13 cellular contexts compared by ENCODE assay signal in genomic region chr2:241611062-241611461, GRCh38. TPM values are rescaled to one million over a fixed set of nuclear protein-coding genes. Genes with fewer than 3 reads are reported as not detected.
DNase-seq lines count a peak whose midpoint lies in the region; ATAC-seq and TF ChIP-seq lines count a peak whose summit lies in the region.
"Had no signal": no experiment of that assay in that cellular context is flagged by ENCODE, and none has a peak within 500 bp of the region (broad histone marks: within the 10 kb centered on the region; RNA-seq: fewer than 3 reads in every experiment).

No MANE protein-coding gene starts in this region.

- TF ChIP-seq POLR2A in suprapubic skin (IDR thresholded peaks at IDR 0.05): no peak

- DNase-seq in CD4-positive, alpha-beta memory T cell: no peak
- DNase-seq in endothelial cell (ENCODE audit: low spot score): no peak
- DNase-seq in osteocyte (ENCODE audit: extremely low spot score, unreplicated experiment): no peak
- DNase-seq in suprapubic skin (ENCODE audit: low spot score in 2 of 2): no peak
- DNase-seq: activated gamma-delta T cell, COR-L47, heart right ventricle, NCI-H146 had no signal

- H3K9me3 ChIP-seq in CD4-positive, alpha-beta memory T cell (ENCODE audit: control insufficient read depth in 1 of 2, low read length in 2 of 2): no peaks in the 10 kb centered on the region
- H3K9me3 ChIP-seq in OCI-LY3 (ENCODE audit: insufficient read depth, low read length) (no peaks in the 10 kb centered on the region), suprapubic skin (no peaks in the 10 kb centered on the region)
- H3K9me3 ChIP-seq: heart right ventricle had no signal

- no peak for ATAC-seq in GM21723 (IDR thresholded peaks at IDR 0.05; ENCODE audit: unreplicated experiment)
- no peak for ATAC-seq in HG02870 (IDR thresholded peaks at IDR 0.05; ENCODE audit: unreplicated experiment)
- ATAC-seq in GM18498 (IDR thresholded peaks at IDR 0.05; ENCODE audit: unreplicated experiment): no peak

- 0 out of 2 replicates have a peak overlapping the region, but pooled peaks have one; percentile 66 for H3K9ac ChIP-seq in OCI-LY3 (ENCODE audit: low read length)

- no peak overlapping the region for H3K27ac ChIP-seq in CD4-positive, alpha-beta memory T cell (ENCODE audit: low read depth, low read length)
- H3K27ac ChIP-seq in OCI-LY3 (ENCODE audit: low read length) (no peak overlapping the region), suprapubic skin (no peak overlapping the region)

- no peaks in the 10 kb centered on the region for H3K36me3 ChIP-seq in CD4-positive, alpha-beta memory T cell (ENCODE audit: insufficient read depth, low read length)
- H3K36me3 ChIP-seq in OCI-LY3 (replicated peaks; ENCODE audit: low read depth, low read length): no peaks in the 10 kb centered on the region
- H3K36me3 ChIP-seq in suprapubic skin: peaks cover 16% of the 10 kb centered on the region

- H3K4me1 Mint-ChIP-seq in CD4-positive, alpha-beta memory T cell: peaks cover 15 to 27% (median 21%) of the 10 kb centered on the region in 4 donors
- peaks cover 7% of the 10 kb centered on the region for H3K4me1 Mint-ChIP-seq in endothelial cell (ENCODE audit: unreplicated experiment)
- H3K4me1 Mint-ChIP-seq in osteocyte (ENCODE audit: unreplicated experiment): peaks cover 11% of the 10 kb centered on the region

- CTCF ChIA-PET in CD4-positive, alpha-beta memory T cell (lab: Charles Lee; ENCODE audit: partially characterized antibody): interaction anchor here (0.8 to 1.5 kb wide), 2 partner anchors 14 to 759 kb away, joined by 3 to 5 read pairs; no protein-coding TSS in a partner anchor

- no peak overlapping the region for H2AFZ ChIP-seq in OCI-LY3 (ENCODE audit: low read depth, low read length)

- H3K4me1 ChIP-seq in CD4-positive, alpha-beta memory T cell (ENCODE audit: insufficient read depth, low read length): peaks cover 21% of the 10 kb centered on the region
- H3K4me1 ChIP-seq in OCI-LY3 (ENCODE audit: low read length) (peaks cover 6% of the 10 kb centered on the region; the same call in 1 of the 2 replicates), suprapubic skin (peaks cover 23% of the 10 kb centered on the region)

- intact Hi-C loops in CD4-positive, alpha-beta memory T cell (cut with micrococcal nuclease): loop anchor here (2.0 kb wide), 1 partner anchor 102 kb away; the partner anchor contains the start of gene STK25

- H4K20me1 ChIP-seq in OCI-LY3 (ENCODE audit: insufficient read depth, low read length): no peaks in the 10 kb centered on the region

- peaks cover 7 to 8% of the 10 kb centered on the region in 2 donors for H3K36me3 Mint-ChIP-seq in CD4-positive, alpha-beta memory T cell
- H3K36me3 Mint-ChIP-seq in endothelial cell (ENCODE audit: low read depth, unreplicated experiment): peaks cover 19% of the 10 kb centered on the region
- peaks cover 11% of the 10 kb centered on the region for H3K36me3 Mint-ChIP-seq in osteocyte (ENCODE audit: unreplicated experiment)

- peak overlapping the region; percentile 81; the same call in 1 of the 2 replicates for H3K4me2 ChIP-seq in OCI-LY3 (ENCODE audit: low read length)

- peaks cover 26% of the 10 kb centered on the region for H3K79me2 ChIP-seq in OCI-LY3 (ENCODE audit: low read length)

- H3K27ac Mint-ChIP-seq in CD4-positive, alpha-beta memory T cell: peak overlapping the region in 4 of 7 donors; percentile 62 to 83 (median 72)
- peak overlapping the region; percentile 30 for H3K27ac Mint-ChIP-seq in endothelial cell (ENCODE audit: unreplicated experiment)
- H3K27ac Mint-ChIP-seq in osteocyte (ENCODE audit: unreplicated experiment): peak overlapping the region; percentile 58

- 89% methylated on average over 11 of the region's 13 CpGs for WGBS in suprapubic skin

- no peak overlapping the region for H3K4me3 ChIP-seq in CD4-positive, alpha-beta memory T cell (ENCODE audit: low read length in 2 of 2)
- peak overlapping the region; percentile 80 for H3K4me3 ChIP-seq in OCI-LY3 (ENCODE audit: low read length)
- H3K4me3 ChIP-seq in suprapubic skin: no peak overlapping the region

- H3K9me3 Mint-ChIP-seq in CD4-positive, alpha-beta memory T cell: no peaks in the 10 kb centered on the region
- H3K9me3 Mint-ChIP-seq in endothelial cell (ENCODE audit: unreplicated experiment) (no peaks in the 10 kb centered on the region), osteocyte (ENCODE audit: unreplicated experiment) (no peaks in the 10 kb centered on the region)

- TF ChIP-seq EP300 in suprapubic skin (IDR thresholded peaks at IDR 0.05): no peak

- TF ChIP-seq CTCF in OCI-LY3 (IDR thresholded peaks at IDR 0.05; ENCODE audit: low read depth, low read length) (no peak), endothelial cell (IDR thresholded peaks at IDR 0.05; ENCODE audit: unreplicated experiment) (no peak), osteocyte (IDR thresholded peaks at IDR 0.05) (no peak), suprapubic skin (IDR thresholded peaks at IDR 0.05) (no peak)

- H3K27me3 ChIP-seq in CD4-positive, alpha-beta memory T cell (ENCODE audit: insufficient read depth, low read length): no peaks in the 10 kb centered on the region
- H3K27me3 ChIP-seq in OCI-LY3 (ENCODE audit: low read depth, low read length) (no peaks in the 10 kb centered on the region), suprapubic skin (no peaks in the 10 kb centered on the region)
- H3K27me3 ChIP-seq: heart right ventricle had no signal

- POLR2A ChIA-PET in CD4-positive, alpha-beta memory T cell (lab: Charles Lee; ENCODE audit: partially characterized antibody): interaction anchor here (1.0 kb wide), 1 partner anchor 27 kb away, joined by 3 read pairs; the partner anchor contains the start of genes ATG4B and THAP4

- H3K4me3 Mint-ChIP-seq in CD4-positive, alpha-beta memory T cell: peak overlapping the region in 4 of 8 donors; percentile 51 to 81 (median 60)
- H3K4me3 Mint-ChIP-seq in endothelial cell (ENCODE audit: unreplicated experiment) (peak overlapping the region; percentile 73), osteocyte (ENCODE audit: unreplicated experiment) (no peak overlapping the region)

- H3K27me3 Mint-ChIP-seq in CD4-positive, alpha-beta memory T cell: no peaks in the 10 kb centered on the region
- H3K27me3 Mint-ChIP-seq in endothelial cell (ENCODE audit: unreplicated experiment) (peaks cover 11% of the 10 kb centered on the region), osteocyte (ENCODE audit: unreplicated experiment) (no peaks in the 10 kb centered on the region)

RNA-seq across cellular contexts. Expression of gene THAP4, which starts 25.9 kb away (rescaled TPM):
- 10 to 100 TPM; 27.8 to 28.2 TPM for total RNA-seq in CD4-positive, alpha-beta memory T cell
- polyA plus RNA-seq in CD4-positive, alpha-beta memory T cell: 10 to 100 TPM; 31.7 to 42.9 TPM
- total RNA-seq in endothelial cell (ENCODE audit: unreplicated experiment) (42.5 TPM), osteocyte (51.6 and 52.8 TPM in 2 replicates), suprapubic skin (10 to 100 TPM; 46.4 to 56.2 (median 51.2) TPM)

RNA-seq across cellular contexts. Expression of gene ATG4B, which starts 26.4 kb away (rescaled TPM):
- total RNA-seq in CD4-positive, alpha-beta memory T cell: 10 to 100 TPM; 87.7 to 96.9 TPM
- 10 to 100 TPM; 49.2 to 58.4 TPM for polyA plus RNA-seq in CD4-positive, alpha-beta memory T cell
- 124 TPM for total RNA-seq in endothelial cell (ENCODE audit: unreplicated experiment)
- total RNA-seq in osteocyte: 73.5 and 78.1 TPM in 2 replicates
- 100 to 1,000 TPM in 1 of 4 donors, 10 to 100 TPM in 3; 50.5 to 173 (median 88.0) TPM for total RNA-seq in suprapubic skin

RNA-seq across cellular contexts. Expression of gene BOK, which starts 52.5 kb away (rescaled TPM):
- total RNA-seq in CD4-positive, alpha-beta memory T cell: not detected
- not detected for polyA plus RNA-seq in CD4-positive, alpha-beta memory T cell
- total RNA-seq in endothelial cell (ENCODE audit: unreplicated experiment) (110 TPM), osteocyte (45.0 and 47.5 TPM in 2 replicates), suprapubic skin (10 to 100 TPM; 32.4 to 61.6 (median 60.5) TPM)
- total RNA-seq: OCI-LY7 had no signal

Comparison
In these comparisons a context has a peak if more than half of its experiments do, and no peak if none do; other contexts are left out.
1. RNA of gene BOK, which starts 52.5 kb away (total RNA-seq): 110 TPM in endothelial cell (single experiment), 32.4 to 61.6 TPM in suprapubic skin and 45.0 to 47.5 TPM in osteocyte; not detected in CD4-positive, alpha-beta memory T cell; every median in the first group is over 10 times any median in the second.
2. Peak in every context shown above with its lines, with median percentiles within 50 percentile points of each other: H3K27ac Mint-ChIP-seq.